ENCODE assay signal across 25 cellular contexts in genomic region chr12:95522692-95523091, GRCh38. TPM values are rescaled to one million over a fixed set of nuclear protein-coding genes. Genes with fewer than 3 reads are reported as not detected.
DNase-seq lines count a peak whose midpoint lies in the region; ATAC-seq and TF ChIP-seq lines count a peak whose summit lies in the region.
"Had no signal": no experiment of that assay in that cellular context is flagged by ENCODE, and none has a peak within 500 bp of the region (broad histone marks: within the 10 kb centered on the region; RNA-seq: fewer than 3 reads in every experiment).

No MANE protein-coding gene starts in this region.

- H3K9me3 Mint-ChIP-seq in H9, result no peaks in the 10 kb centered on the region
- H3K9me3 Mint-ChIP-seq: CD4-positive, alpha-beta T cell had no signal

- no peak overlapping the region for H2BK5ac ChIP-seq in H9 (ENCODE audit: insufficient read length, low read length)

- no peaks in the 10 kb centered on the region for H3K23me2 ChIP-seq in H9 (ENCODE audit: insufficient read length, low read depth, low read length, poor library complexity, severe bottlenecking)

- H3K4me3 Mint-ChIP-seq in H9, result no peak overlapping the region
- H3K4me3 Mint-ChIP-seq: CD4-positive, alpha-beta T cell had no signal

- H4K91ac ChIP-seq in H9 (ENCODE audit: insufficient read length, low read depth, low read length), result no peak overlapping the region

- H3K4me1 ChIP-seq in BLaER1 treated with 17β-estradiol and CSF1 and Interleukin-3, amounts not matched to agents 10 nM and 100 nM, result peaks cover 7 to 16% (median 10%) of the 10 kb centered on the region in 10 experiments; a peak in 18 of 20 replicates
- peaks cover 2% of the 10 kb centered on the region; the same call in 1 of the 2 replicates for H3K4me1 ChIP-seq in H9 (ENCODE audit: insufficient read depth, low read length)
- peaks cover 13% of the 10 kb centered on the region for H3K4me1 ChIP-seq in Karpas-422 (ENCODE audit: low read length)
- peaks cover 4% of the 10 kb centered on the region for H3K4me1 ChIP-seq in iPS-18a (ENCODE audit: control insufficient read depth, low read depth, low read length)
- H3K4me1 ChIP-seq: SJSA1 had no signal

- peak overlapping the region in 8 of 11 experiments; percentile 35 to 60 (median 54); a peak in 15 of 22 replicates for H3K4me2 ChIP-seq in BLaER1 treated with 17β-estradiol and CSF1 and Interleukin-3, amounts not matched to agents 10 nM and 100 nM
- H3K4me2 ChIP-seq in H9 (ENCODE audit: insufficient read depth, insufficient read length, low read length) (no peak overlapping the region), Karpas-422 (ENCODE audit: low read depth, low read length, poor library complexity, severe bottlenecking) (no peak overlapping the region)
- H3K4me2 ChIP-seq: PC-9 had no signal

- ATAC-seq in HG03378 (IDR thresholded peaks at IDR 0.05; ENCODE audit: unreplicated experiment) (no peak), GM21737 (IDR thresholded peaks at IDR 0.05; ENCODE audit: unreplicated experiment) (no peak)
- ATAC-seq: Right ventricle myocardium inferior had no signal

- peaks cover 6% of the 10 kb centered on the region for H3K79me1 ChIP-seq in H9 (ENCODE audit: insufficient read depth, low read depth, low read length, poor library complexity, severe bottlenecking)

- no peaks in the 10 kb centered on the region for H3K27me3 Mint-ChIP-seq in H9 (ENCODE audit: low read depth)
- H3K27me3 Mint-ChIP-seq: CD4-positive, alpha-beta T cell had no signal

- no peak overlapping the region for H2BK12ac ChIP-seq in H9 (ENCODE audit: insufficient read length, low read depth, low read length)

- TF ChIP-seq CTCF in H9 (conservative IDR thresholded peaks at IDR 0.05), result no peak

- no peaks in the 10 kb centered on the region for H3K9me3 ChIP-seq in BLaER1 treated with 17β-estradiol and CSF1 and Interleukin-3, amounts not matched to agents 10 nM and 100 nM (replicated peaks in 1 of 11)
- H3K9me3 ChIP-seq in H9 (ENCODE audit: control insufficient read depth, low read depth, low read length) (no peaks in the 10 kb centered on the region), Karpas-422 (ENCODE audit: low read length) (no peaks in the 10 kb centered on the region), iPS-18a (ENCODE audit: control insufficient read depth, low read depth, low read length) (no peaks in the 10 kb centered on the region)
- H3K9me3 ChIP-seq: MG63, SJSA1 had no signal

- H4K20me1 ChIP-seq in BLaER1 treated with 17β-estradiol and CSF1 and Interleukin-3, amounts not matched to agents 10 nM and 100 nM, result no peaks in the 10 kb centered on the region
- H4K20me1 ChIP-seq in H9 (ENCODE audit: control insufficient read depth, insufficient read depth, insufficient read length) (no peaks in the 10 kb centered on the region), Karpas-422 (ENCODE audit: insufficient read depth, low read depth, low read length) (no peaks in the 10 kb centered on the region)

- H2BK120ac ChIP-seq in H9 (ENCODE audit: low read depth, low read length, poor library complexity, severe bottlenecking), result no peak overlapping the region

- no peak overlapping the region for H2BK15ac ChIP-seq in H9 (ENCODE audit: low read depth, low read length)

- peak overlapping the region in 2 of 3 experiments; percentile 59 to 82; a peak in 2 of 7 replicates for H3K27ac Mint-ChIP-seq in H9
- H3K27ac Mint-ChIP-seq: CD4-positive, alpha-beta T cell had no signal

- H3K79me2 ChIP-seq in H9 (ENCODE audit: insufficient read depth, low read length), result peaks cover 6% of the 10 kb centered on the region; the same call in 1 of the 2 replicates
- H3K79me2 ChIP-seq in Karpas-422 (ENCODE audit: low read length), result no peaks in the 10 kb centered on the region

- peaks cover 0 to 6% of the 10 kb centered on the region in 2 experiments; a peak in 3 of 4 replicates for H3K4me1 Mint-ChIP-seq in H9

- no peak overlapping the region for H3T11ph ChIP-seq in H9 (ENCODE audit: low read length)

- peaks cover 0 to under 1% (median 0%) of the 10 kb centered on the region in 11 experiments; a peak in 1 of 22 replicates for H3K36me3 ChIP-seq in BLaER1 treated with 17β-estradiol and CSF1 and Interleukin-3, amounts not matched to agents 10 nM and 100 nM
- H3K36me3 ChIP-seq in Karpas-422 (ENCODE audit: insufficient read depth, low read length) (no peaks in the 10 kb centered on the region; the same call in 1 of the 2 replicates), iPS-18a (ENCODE audit: control insufficient read depth, low read depth, low read length) (peaks cover 70% of the 10 kb centered on the region)
- H3K36me3 ChIP-seq: MG63, SJSA1 had no signal

- H3K14ac ChIP-seq in H9 (ENCODE audit: insufficient read depth, low read length), result no peak overlapping the region

- no peak overlapping the region for H3K4ac ChIP-seq in H9 (ENCODE audit: low read depth, low read length)

- no peak overlapping the region for H3K23ac ChIP-seq in H9 (ENCODE audit: insufficient read length, low read depth, low read length)

- H3K56ac ChIP-seq in H9 (ENCODE audit: insufficient read length, low read depth, low read length), result no peak overlapping the region

- H4K8ac ChIP-seq in H9 (replicated peaks; ENCODE audit: insufficient read length, low read depth, low read length), result no peak overlapping the region

- no peaks in the 10 kb centered on the region for H3K9me2 ChIP-seq in Karpas-422 (replicated peaks; ENCODE audit: insufficient read depth, low read length)

- no peak for DNase-seq in H9
- no peak for DNase-seq in Karpas-422
- DNase-seq in activated CD4-positive, alpha-beta T cell treated with anti-CD3 and anti-CD28 coated beads for 48 hours, result no peak
- DNase-seq: CD4-positive, alpha-beta T cell; DMS79; GM23248; HCEC 1CT; KBM-7; MG63; NCI-H1105 treated with DMSO at 0.1 percent for 48 hours; NCI-H146; NCI-H1930; NCI-H446; NCI-H524 treated with DMSO at 0.1 percent for 48 hours; NCI-H82; NK-92 treated with Interleukin-12 subunit alpha and Interleukin-12 subunit beta, amount 100 ng/mL, for 24 hours; PC-9 had no signal

- no peak overlapping the region for H4K5ac ChIP-seq in H9 (ENCODE audit: insufficient read length, low read depth, low read length)

- no peaks in the 10 kb centered on the region for H3K27me3 ChIP-seq in BLaER1 treated with 17β-estradiol and CSF1 and Interleukin-3, amounts not matched to agents 10 nM and 100 nM
- no peaks in the 10 kb centered on the region for H3K27me3 ChIP-seq in H9 (ENCODE audit: insufficient read depth, low read length)
- no peaks in the 10 kb centered on the region for H3K27me3 ChIP-seq in Karpas-422 (ENCODE audit: low read length)
- no peaks in the 10 kb centered on the region for H3K27me3 ChIP-seq in iPS-18a (ENCODE audit: control insufficient read depth, insufficient read depth, low read length)
- H3K27me3 ChIP-seq: MG63, SJSA1 had no signal

- no peak overlapping the region for H2BK20ac ChIP-seq in H9 (ENCODE audit: low read depth, low read length, poor library complexity, severe bottlenecking)

- H3K18ac ChIP-seq in H9 (ENCODE audit: insufficient read length, low read depth, low read length), result no peak overlapping the region

- H2AFZ ChIP-seq in H9 (ENCODE audit: low read length), result no peak overlapping the region
- H2AFZ ChIP-seq in Karpas-422 (ENCODE audit: low read length), result no peak overlapping the region
- H2AFZ ChIP-seq: GM23248, PC-9 had no signal

- no peak overlapping the region for H2AK5ac ChIP-seq in H9 (ENCODE audit: insufficient read length, low read length)

- no peak overlapping the region for H3K27ac ChIP-seq in BLaER1 treated with 17β-estradiol and CSF1 and Interleukin-3, amounts not matched to agents 10 nM and 100 nM
- H3K27ac ChIP-seq in H9 (ENCODE audit: insufficient read length, low read depth, low read length), result no peak overlapping the region
- H3K27ac ChIP-seq in Karpas-422 (ENCODE audit: low read length), result peak overlapping the region; percentile 25; the same call in 1 of the 2 replicates
- peak overlapping the region; percentile 18 for H3K27ac ChIP-seq in iPS-18a (ENCODE audit: low read length)
- H3K27ac ChIP-seq: GM23248, PC-9, SJSA1 had no signal

- peaks cover 50 to 86% (median 64%) of the 10 kb centered on the region in 3 experiments for H3K36me3 Mint-ChIP-seq in H9 (ENCODE audit: insufficient read depth in 1 of 3, low read depth in 3 of 3)

- no peak overlapping the region for H3K4me3 ChIP-seq in BLaER1 treated with 17β-estradiol and CSF1 and Interleukin-3, amounts not matched to agents 10 nM and 100 nM
- no peak overlapping the region for H3K4me3 ChIP-seq in Karpas-422 (ENCODE audit: low read length)
- no peak overlapping the region for H3K4me3 ChIP-seq in iPS-18a (ENCODE audit: low read length)
- H3K4me3 ChIP-seq: GM23248, MG63, PC-9, SJSA1 had no signal

- no CpG with 5 or more reads among the region's 8 CpGs for WGBS in H9 (ENCODE audit: extremely low coverage, insufficient read length, low lambda C conversion rate)

- no peak overlapping the region for H3K9ac ChIP-seq in BLaER1 treated with 17β-estradiol and CSF1 and Interleukin-3, amounts not matched to agents 10 nM and 100 nM
- H3K9ac ChIP-seq in H9 (ENCODE audit: extremely low read depth, insufficient read length, low read length) (no peak overlapping the region), Karpas-422 (ENCODE audit: low read length) (no peak overlapping the region), iPS-18a (ENCODE audit: low read length) (no peak overlapping the region)
- H3K9ac ChIP-seq: GM23248 had no signal

RNA-seq across cellular contexts. Expression of gene USP44, which starts 28.6 kb away (rescaled TPM):
- 181 and 185 TPM in 2 replicates for total RNA-seq in H9 (2021)
- total RNA-seq in Karpas-422 (2014; rRNA removed; shearing (Covaris generic); ENCODE audit: low replicate concordance), result 0.11 TPM in 1 of 2 replicates, not detected in the other
- total RNA-seq: A172, RPMI7951 had no signal

RNA-seq across cellular contexts. Expression of gene METAP2, which starts 48.7 kb away (rescaled TPM):
- total RNA-seq in H9 (2021), result 124 and 140 TPM in 2 replicates
- 304 and 383 TPM in 2 replicates for total RNA-seq in Karpas-422 (2014; rRNA removed; shearing (Covaris generic); ENCODE audit: low replicate concordance)

Comparison
In these comparisons a context has a peak if more than half of its experiments do, and no peak if none do; other contexts are left out.
1. H3K27ac ChIP-seq: peak in Karpas-422 (single experiment) and iPS-18a (single experiment); none in BLaER1 treated with 17β-estradiol and CSF1 and Interleukin-3, amounts not matched to agents 10 nM and 100 nM (0 of 11) and H9 (single experiment).
2. H3K4me2 ChIP-seq: peak in BLaER1 treated with 17β-estradiol and CSF1 and Interleukin-3, amounts not matched to agents 10 nM and 100 nM (8 of 11); none in H9 (single experiment) and Karpas-422 (single experiment).
3. RNA of gene USP44, which starts 28.6 kb away (total RNA-seq): 181 to 185 TPM in H9; 0.11 TPM in Karpas-422; every median in the first group is over 100 times any median in the second.